ENCODE assay signal across 37 cellular contexts in the genomic region with DNA sequence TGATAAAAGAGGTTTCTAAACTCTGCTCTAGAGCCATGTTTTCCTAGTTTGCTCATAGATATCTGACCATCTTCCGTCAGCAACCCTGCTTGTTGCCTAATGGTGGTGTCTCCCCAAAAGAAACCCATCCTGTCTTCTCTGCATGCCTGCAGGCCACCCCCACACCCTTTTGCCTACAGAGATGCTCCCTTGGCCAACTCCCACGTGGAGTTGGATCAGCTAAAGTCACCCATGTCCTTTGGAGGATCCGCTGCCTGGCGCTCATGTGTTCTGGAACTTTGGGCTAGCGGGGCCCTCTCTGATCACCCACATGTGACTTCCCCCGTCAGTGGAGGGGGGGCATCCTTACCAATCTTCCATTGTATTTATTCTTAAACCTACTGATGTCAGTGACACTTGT.
"Had no signal": no experiment of that assay in that cellular context is flagged by ENCODE, and none has a peak within 500 bp of the region (broad histone marks: within the 10 kb centered on the region; RNA-seq: fewer than 3 reads in every experiment).

No MANE protein-coding gene starts in this region.

- H3K36me3 ChIP-seq: adrenal gland, ascending aorta, brain microvascular endothelial cell, breast epithelium, cardiac muscle cell had no signal

- H3K9me3 ChIP-seq: adrenal gland, ascending aorta, body of pancreas, breast epithelium had no signal

- ATAC-seq: activated naive CD4-positive, alpha-beta T cell treated with anti-CD3 and anti-CD28 coated beads, Interleukin-2, amount 50 U/mL, for 72 hours; activated naive CD8-positive, alpha-beta T cell treated with anti-CD3 and anti-CD28 coated beads, Interleukin-2, amount 50 U/mL, for 24 hours; activated T-cell treated with anti-CD3 and anti-CD28 coated beads, Interleukin-2, amount 50 U/mL, for 4 hours; activated T-cell treated with anti-CD3 and anti-CD28 coated beads, Interleukin-2, amount 50 U/mL, for 72 hours; activated T-helper 17 cell treated with anti-CD3 and anti-CD28 coated beads, Interleukin-2, amount 50 U/mL, for 72 hours; body of pancreas had no signal

- H3K9me3 Mint-ChIP-seq: activated naive CD4-positive, alpha-beta T cell treated with anti-CD3 and anti-CD28 coated beads for 36 hours; activated naive CD4-positive, alpha-beta T cell treated with anti-CD3 and anti-CD28 coated beads, Interleukin-2, amount 10 ng/mL, durations not matched to agents 7 days and 5 days; activated naive CD4-positive, alpha-beta T cell treated with anti-CD3 and anti-CD28 coated beads, Interleukin-2, amount 50 U/mL, for 24 hours; activated naive CD4-positive, alpha-beta T cell treated with anti-CD3 and anti-CD28 coated beads, Interleukin-2, amount 50 U/mL, for 72 hours; activated naive CD8-positive, alpha-beta T cell treated with anti-CD3 and anti-CD28 coated beads for 36 hours; activated naive CD8-positive, alpha-beta T cell treated with anti-CD3 and anti-CD28 coated beads, Interleukin-2, amount 10 ng/mL, durations not matched to agents 7 days and 5 days; activated naive CD8-positive, alpha-beta T cell treated with anti-CD3 and anti-CD28 coated beads, Interleukin-2, amount 50 U/mL, for 24 hours; activated T-cell treated with anti-CD3 and anti-CD28 coated beads, Interleukin-2, amount 50 U/mL, for 24 hours; activated T-cell treated with anti-CD3 and anti-CD28 coated beads, Interleukin-2, amount 50 U/mL, for 4 hours; activated T-cell treated with anti-CD3 and anti-CD28 coated beads, Interleukin-2, amount 50 U/mL, for 72 hours; activated T-helper 1 cell treated with anti-CD3 and anti-CD28 coated beads, Interleukin-12 subunit alpha, Interleukin-12 subunit beta, Interleukin-2, Interleukin-4 antibody, amounts not matched to agents 30 ng/mL and 10 ng/mL and 1 ng/mL, durations not matched to agents 14 hours and 24 hours and 36 hours; activated T-helper 17 cell treated with anti-CD3 and anti-CD28 coated beads, Interleukin-2, amount 50 U/mL, for 72 hours; activated T-helper 2 cell treated with anti-CD3 and anti-CD28 coated beads, Interferon-gamma antibody, Interleukin-2, Interleukin-4, amounts not matched to agents 10 μg/mL and 5 μg/mL and 100 μg/mL, durations not matched to agents 14 hours and 24 hours and 36 hours; brain; central memory CD8-positive, alpha-beta T cell had no signal

- H3K27me3 ChIP-seq: adrenal gland, ascending aorta, body of pancreas, brain microvascular endothelial cell, breast epithelium, cardiac muscle cell had no signal

- H3K27me3 Mint-ChIP-seq: activated naive CD4-positive, alpha-beta T cell treated with anti-CD3 and anti-CD28 coated beads, Interleukin-2, amount 10 ng/mL, durations not matched to agents 7 days and 5 days; activated naive CD4-positive, alpha-beta T cell treated with anti-CD3 and anti-CD28 coated beads, Interleukin-2, amount 50 U/mL, for 24 hours; activated naive CD8-positive, alpha-beta T cell; activated naive CD8-positive, alpha-beta T cell treated with anti-CD3 and anti-CD28 coated beads for 36 hours; activated naive CD8-positive, alpha-beta T cell treated with anti-CD3 and anti-CD28 coated beads, Interleukin-2, amount 10 ng/mL, durations not matched to agents 7 days and 5 days; activated naive CD8-positive, alpha-beta T cell treated with anti-CD3 and anti-CD28 coated beads, Interleukin-2, amount 50 U/mL, for 24 hours; activated T-cell treated with anti-CD3 and anti-CD28 coated beads, Interleukin-2, amount 50 U/mL, for 24 hours; activated T-helper 17 cell treated with anti-CD3 and anti-CD28 coated beads, Interleukin-2, amount 50 U/mL, for 72 hours; central memory CD8-positive, alpha-beta T cell had no signal

- H3K4me3 Mint-ChIP-seq: activated naive CD4-positive, alpha-beta T cell treated with anti-CD3 and anti-CD28 coated beads for 36 hours; activated naive CD4-positive, alpha-beta T cell treated with anti-CD3 and anti-CD28 coated beads, Interleukin-2, amount 10 ng/mL, durations not matched to agents 7 days and 5 days; activated naive CD4-positive, alpha-beta T cell treated with anti-CD3 and anti-CD28 coated beads, Interleukin-2, amount 50 U/mL, for 24 hours; activated naive CD8-positive, alpha-beta T cell; activated naive CD8-positive, alpha-beta T cell treated with anti-CD3 and anti-CD28 coated beads for 36 hours; activated naive CD8-positive, alpha-beta T cell treated with anti-CD3 and anti-CD28 coated beads, Interleukin-2, amount 10 ng/mL, durations not matched to agents 7 days and 5 days; activated naive CD8-positive, alpha-beta T cell treated with anti-CD3 and anti-CD28 coated beads, Interleukin-2, amount 50 U/mL, for 24 hours; activated T-cell treated with anti-CD3 and anti-CD28 coated beads, Interleukin-2, amount 50 U/mL, for 24 hours; activated T-cell treated with anti-CD3 and anti-CD28 coated beads, Interleukin-2, amount 50 U/mL, for 4 hours; activated T-cell treated with anti-CD3 and anti-CD28 coated beads, Interleukin-2, amount 50 U/mL, for 72 hours; activated T-helper 1 cell treated with anti-CD3 and anti-CD28 coated beads, Interleukin-12 subunit alpha, Interleukin-12 subunit beta, Interleukin-2, Interleukin-4 antibody, amounts not matched to agents 30 ng/mL and 10 ng/mL and 1 ng/mL, durations not matched to agents 14 hours and 24 hours and 36 hours; activated T-helper 17 cell treated with anti-CD3 and anti-CD28 coated beads, Interleukin-2, amount 50 U/mL, for 72 hours; brain; central memory CD8-positive, alpha-beta T cell had no signal

- DNase-seq: activated effector memory CD4-positive, alpha-beta T cell treated with anti-CD3 and anti-CD28 coated beads, Interleukin-2, amount 50 U/mL, for 16 hours; activated effector memory CD4-positive, alpha-beta T cell treated with Interleukin-2 at 50 U/mL for 16 hours; activated gamma-delta T cell; activated gamma-delta T cell treated with Interleukin-2 at 50 U/mL for 16 hours; activated naive CD4-positive, alpha-beta T cell; activated naive CD4-positive, alpha-beta T cell treated with anti-CD3 and anti-CD28 coated beads for 36 hours; activated naive CD4-positive, alpha-beta T cell treated with anti-CD3 and anti-CD28 coated beads, Interleukin-2, amount 10 ng/mL, durations not matched to agents 7 days and 5 days; activated naive CD4-positive, alpha-beta T cell treated with anti-CD3 and anti-CD28 coated beads, Interleukin-2, amount 50 U/mL, for 16 hours; activated naive CD4-positive, alpha-beta T cell treated with Interleukin-2 at 50 U/mL for 16 hours; activated naive CD8-positive, alpha-beta T cell treated with anti-CD3 and anti-CD28 coated beads for 36 hours; activated naive CD8-positive, alpha-beta T cell treated with anti-CD3 and anti-CD28 coated beads, Interleukin-2, amount 10 ng/mL, durations not matched to agents 7 days and 5 days; activated naive CD8-positive, alpha-beta T cell treated with anti-CD3 and anti-CD28 coated beads, Interleukin-2, amount 50 U/mL, for 24 hours; activated T-cell treated with anti-CD3 and anti-CD28 coated beads, Interleukin-2, amount 50 U/mL, for 24 hours; activated T-cell treated with anti-CD3 and anti-CD28 coated beads, Interleukin-2, amount 50 U/mL, for 4 hours; activated T-cell treated with anti-CD3 and anti-CD28 coated beads, Interleukin-2, amount 50 U/mL, for 48 hours; activated T-cell treated with anti-CD3 and anti-CD28 coated beads, Interleukin-2, amount 50 U/mL, for 72 hours; adrenal gland; amniotic stem cell; amygdala; anterior cingulate cortex; aorta; body of pancreas; brain microvascular endothelial cell; caudate nucleus; central memory CD4-positive, alpha-beta T cell; cerebellar nuclear complex had no signal

- H3K27ac Mint-ChIP-seq: activated naive CD4-positive, alpha-beta T cell treated with anti-CD3 and anti-CD28 coated beads for 36 hours; activated naive CD4-positive, alpha-beta T cell treated with anti-CD3 and anti-CD28 coated beads, Interleukin-2, amount 10 ng/mL, durations not matched to agents 7 days and 5 days; activated naive CD4-positive, alpha-beta T cell treated with anti-CD3 and anti-CD28 coated beads, Interleukin-2, amount 50 U/mL, for 24 hours; activated naive CD4-positive, alpha-beta T cell treated with anti-CD3 and anti-CD28 coated beads, Interleukin-2, amount 50 U/mL, for 72 hours; activated naive CD8-positive, alpha-beta T cell; activated naive CD8-positive, alpha-beta T cell treated with anti-CD3 and anti-CD28 coated beads for 36 hours; activated naive CD8-positive, alpha-beta T cell treated with anti-CD3 and anti-CD28 coated beads, Interleukin-2, amount 10 ng/mL, durations not matched to agents 7 days and 5 days; activated naive CD8-positive, alpha-beta T cell treated with anti-CD3 and anti-CD28 coated beads, Interleukin-2, amount 50 U/mL, for 24 hours; activated T-cell treated with anti-CD3 and anti-CD28 coated beads, Interleukin-2, amount 50 U/mL, for 24 hours; activated T-cell treated with anti-CD3 and anti-CD28 coated beads, Interleukin-2, amount 50 U/mL, for 72 hours; activated T-helper 1 cell treated with anti-CD3 and anti-CD28 coated beads, Interleukin-12 subunit alpha, Interleukin-12 subunit beta, Interleukin-2, Interleukin-4 antibody, amounts not matched to agents 30 ng/mL and 10 ng/mL and 1 ng/mL, durations not matched to agents 14 hours and 24 hours and 36 hours; activated T-helper 17 cell treated with anti-CD3 and anti-CD28 coated beads, Interleukin-2, amount 50 U/mL, for 72 hours; activated T-helper 2 cell treated with anti-CD3 and anti-CD28 coated beads, Interferon-gamma antibody, Interleukin-2, Interleukin-4, amounts not matched to agents 10 μg/mL and 5 μg/mL and 100 μg/mL, durations not matched to agents 14 hours and 24 hours and 36 hours; brain had no signal

- H3K4me1 Mint-ChIP-seq: activated naive CD4-positive, alpha-beta T cell treated with anti-CD3 and anti-CD28 coated beads, Interleukin-2, amount 10 ng/mL, durations not matched to agents 7 days and 5 days; activated naive CD4-positive, alpha-beta T cell treated with anti-CD3 and anti-CD28 coated beads, Interleukin-2, amount 50 U/mL, for 24 hours; activated naive CD8-positive, alpha-beta T cell treated with anti-CD3 and anti-CD28 coated beads for 36 hours; activated naive CD8-positive, alpha-beta T cell treated with anti-CD3 and anti-CD28 coated beads, Interleukin-2, amount 10 ng/mL, durations not matched to agents 7 days and 5 days; activated naive CD8-positive, alpha-beta T cell treated with anti-CD3 and anti-CD28 coated beads, Interleukin-2, amount 50 U/mL, for 24 hours; activated T-helper 17 cell treated with anti-CD3 and anti-CD28 coated beads, Interleukin-2, amount 50 U/mL, for 72 hours; central memory CD8-positive, alpha-beta T cell had no signal

- H3K4me1 ChIP-seq: breast epithelium had no signal

- H3K36me3 Mint-ChIP-seq: activated naive CD4-positive, alpha-beta T cell treated with anti-CD3 and anti-CD28 coated beads, Interleukin-2, amount 10 ng/mL, durations not matched to agents 7 days and 5 days; activated naive CD4-positive, alpha-beta T cell treated with anti-CD3 and anti-CD28 coated beads, Interleukin-2, amount 50 U/mL, for 72 hours; activated naive CD8-positive, alpha-beta T cell treated with anti-CD3 and anti-CD28 coated beads for 36 hours; activated naive CD8-positive, alpha-beta T cell treated with anti-CD3 and anti-CD28 coated beads, Interleukin-2, amount 10 ng/mL, durations not matched to agents 7 days and 5 days; brain had no signal

- H3K4me3 ChIP-seq: adrenal gland, ascending aorta, body of pancreas, breast epithelium, cardiac muscle cell had no signal

- H3K27ac ChIP-seq: adrenal gland, ascending aorta, body of pancreas, brain microvascular endothelial cell, breast epithelium, cardiac muscle cell had no signal
